12 cellular contexts compared by ENCODE assay signal in the genomic region with DNA sequence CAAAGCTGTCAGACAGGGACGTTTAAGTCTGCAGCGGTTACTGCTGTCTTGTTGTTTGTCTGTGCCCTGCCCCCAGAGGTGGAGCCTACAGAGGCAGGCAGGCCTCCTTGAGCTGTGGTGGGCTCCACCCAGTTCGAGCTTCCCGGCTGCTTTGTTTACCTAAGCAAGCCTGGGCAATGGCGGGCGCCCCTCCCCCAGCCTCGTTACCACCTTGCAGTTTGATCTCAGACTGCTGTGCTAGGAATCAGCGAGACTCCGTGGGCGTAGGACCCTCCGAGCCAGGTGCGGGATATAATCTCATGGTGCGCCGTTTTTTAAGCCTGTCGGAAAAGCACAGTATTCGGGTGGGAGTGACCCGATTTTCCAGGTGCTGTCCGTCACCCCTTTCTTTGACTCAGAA. TPM values are rescaled to one million over a fixed set of nuclear protein-coding genes. Genes with fewer than 3 reads are reported as not detected.
"Had no signal": no experiment of that assay in that cellular context is flagged by ENCODE, and none has a peak within 500 bp of the region (broad histone marks: within the 10 kb centered on the region; RNA-seq: fewer than 3 reads in every experiment).

No MANE protein-coding gene starts in this region.

RNA-seq across cellular contexts. Expression of gene BRS3, which starts 42.1 kb away (rescaled TPM):
- total RNA-seq: OCI-LY7, PC-3, PC-9, Peyer's patch, Right ventricle myocardium inferior, Right ventricle myocardium superior, RPMI7951, SJCRH30, SJSA1, SK-MEL-5, T-cell had no signal
- polyA plus RNA-seq: SK-N-SH had no signal
